In the genomic region with DNA sequence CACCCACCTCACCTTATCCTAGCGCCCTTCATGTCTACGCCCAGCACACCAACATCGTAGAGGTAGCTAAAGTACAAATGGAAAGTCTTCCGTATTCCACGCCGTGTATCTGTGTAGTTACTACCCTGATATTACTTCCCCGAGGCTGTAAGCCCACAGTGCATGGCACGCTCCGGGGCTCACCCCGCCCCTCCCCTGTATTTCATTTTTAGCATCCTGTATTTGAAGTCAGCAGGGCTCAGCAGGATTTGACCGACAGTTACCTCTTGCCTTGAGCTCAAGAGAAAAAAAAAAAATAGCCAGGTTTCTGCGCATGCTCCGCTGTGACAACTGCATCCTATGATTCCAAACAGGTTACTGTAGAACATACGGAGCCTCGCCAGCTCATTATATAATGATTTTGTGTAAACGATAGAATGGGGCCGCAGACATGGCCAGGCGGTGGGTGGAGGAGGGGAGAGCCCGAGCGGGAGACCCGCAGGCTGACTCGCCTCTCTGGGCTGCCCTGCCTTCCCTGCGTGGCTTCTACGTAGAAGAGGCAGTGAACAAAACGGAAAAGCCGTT, we compare ENCODE assay signal across 8 cellular contexts. TPM values are rescaled to one million over a fixed set of nuclear protein-coding genes. Genes with fewer than 3 reads are reported as not detected.
DNase-seq lines count a peak whose midpoint lies in the region; ATAC-seq and TF ChIP-seq lines count a peak whose summit lies in the region.

No MANE protein-coding gene starts in this region.

- H3K4me3 ChIP-seq in GM08714 (ENCODE audit: low read length) (peak overlapping the region; percentile 45; the same call in 1 of the 2 replicates), neutrophil (ENCODE audit: low read depth in 1 of 2, low read length in 1 of 2) (peak overlapping the region; percentile 88 to 95), aorta (ENCODE audit: low read length in 2 of 2) (peak overlapping the region; percentile 21 to 38)

- H3K27me3 Mint-ChIP-seq in activated naive CD8-positive, alpha-beta T cell: no peaks in the 10 kb centered on the region

- H3K36me3 ChIP-seq in neutrophil (no peaks in the 10 kb centered on the region), aorta (ENCODE audit: control insufficient read depth in 1 of 2, insufficient read depth in 2 of 2, low read length in 1 of 2) (no peaks in the 10 kb centered on the region)

- DNase-seq in HuH-7 (ENCODE audit: low spot score) (peak; percentile 74), RPMI7951 (ENCODE audit: low read depth) (peak; percentile 6), head of caudate nucleus (peak; percentile 43 to 91 (median 74)), aorta (peak in 1 of 2 donors; percentile 78), GM19240 (ENCODE audit: insufficient read length, low spot score) (no peak)

- peak overlapping the region; percentile 92 for H3K4me3 Mint-ChIP-seq in activated naive CD8-positive, alpha-beta T cell

- peaks cover 2% of the 10 kb centered on the region for H3K36me3 Mint-ChIP-seq in activated naive CD8-positive, alpha-beta T cell

- H3K27ac ChIP-seq in neutrophil: peak overlapping the region; percentile 91
- no peak overlapping the region for H3K27ac ChIP-seq in aorta (ENCODE audit: low read depth in 1 of 2, low read length in 2 of 2)

- H3K9me3 Mint-ChIP-seq in activated naive CD8-positive, alpha-beta T cell (ENCODE audit: low read depth): peaks cover 3% of the 10 kb centered on the region

- 1 to 2% methylated on average over 26 of the region's 26 CpGs for WGBS in aorta, 2 donors

- no peak for TF ChIP-seq CTCF in neutrophil (IDR thresholded peaks at IDR 0.05)

- H3K9me3 ChIP-seq in neutrophil (no peaks in the 10 kb centered on the region), aorta (ENCODE audit: control insufficient read depth, low read length) (no peaks in the 10 kb centered on the region)

- H3K27ac Mint-ChIP-seq in activated naive CD8-positive, alpha-beta T cell: peak overlapping the region; percentile 83

- ATAC-seq in aorta (ENCODE audit: low FRiP score): peak; percentile 80

- H3K27me3 ChIP-seq in neutrophil (peaks cover 27% of the 10 kb centered on the region), aorta (ENCODE audit: control insufficient read depth in 1 of 2, insufficient read depth in 2 of 2, low read length in 1 of 2) (no peaks in the 10 kb centered on the region)

- peaks cover 33% of the 10 kb centered on the region for H3K4me1 Mint-ChIP-seq in activated naive CD8-positive, alpha-beta T cell (ENCODE audit: low read depth)

- intact Hi-C loops in head of caudate nucleus (cut with DNase I) (loop anchor here (5.0 kb wide), 1 partner anchor 48 kb away; no protein-coding TSS in a partner anchor), aorta (cut with DNase I) (no loop called here)

- peaks cover 31 to 35% of the 10 kb centered on the region in 2 experiments for H3K4me1 ChIP-seq in neutrophil (ENCODE audit: control insufficient read depth in 1 of 2, insufficient read depth in 1 of 2, low read depth in 1 of 2, low read length in 1 of 2)
- H3K4me1 ChIP-seq in aorta (ENCODE audit: control insufficient read depth in 1 of 2, insufficient read depth in 2 of 2, low read length in 2 of 2): no peaks in the 10 kb centered on the region

RNA-seq across cellular contexts. Expression of a gene that starts 1.3 kb away (rescaled TPM):
- total RNA-seq in RPMI7951 (2014; rRNA removed; shearing (Covaris generic)): not detected in 2 replicates
- total RNA-seq in aorta: 10 to 100 TPM; 18.7 to 24.2 TPM
- 1 to 10 TPM; 4.8 to 7.4 TPM for polyA plus RNA-seq in aorta

Comparison
In these comparisons a context has a peak if more than half of its experiments do, and no peak if none do; other contexts are left out.
1. H3K4me3 ChIP-seq: peak in every context shown above with its lines; median percentile 92 in neutrophil; 45 in GM08714; 30 in aorta.
2. RNA of a gene that starts 1.3 kb away (total RNA-seq): 18.7 to 24.2 TPM in aorta; not detected in RPMI7951; every median in the first group is over 10 times any median in the second.